ENCODE assay signal across 18 cellular contexts in the genomic region with DNA sequence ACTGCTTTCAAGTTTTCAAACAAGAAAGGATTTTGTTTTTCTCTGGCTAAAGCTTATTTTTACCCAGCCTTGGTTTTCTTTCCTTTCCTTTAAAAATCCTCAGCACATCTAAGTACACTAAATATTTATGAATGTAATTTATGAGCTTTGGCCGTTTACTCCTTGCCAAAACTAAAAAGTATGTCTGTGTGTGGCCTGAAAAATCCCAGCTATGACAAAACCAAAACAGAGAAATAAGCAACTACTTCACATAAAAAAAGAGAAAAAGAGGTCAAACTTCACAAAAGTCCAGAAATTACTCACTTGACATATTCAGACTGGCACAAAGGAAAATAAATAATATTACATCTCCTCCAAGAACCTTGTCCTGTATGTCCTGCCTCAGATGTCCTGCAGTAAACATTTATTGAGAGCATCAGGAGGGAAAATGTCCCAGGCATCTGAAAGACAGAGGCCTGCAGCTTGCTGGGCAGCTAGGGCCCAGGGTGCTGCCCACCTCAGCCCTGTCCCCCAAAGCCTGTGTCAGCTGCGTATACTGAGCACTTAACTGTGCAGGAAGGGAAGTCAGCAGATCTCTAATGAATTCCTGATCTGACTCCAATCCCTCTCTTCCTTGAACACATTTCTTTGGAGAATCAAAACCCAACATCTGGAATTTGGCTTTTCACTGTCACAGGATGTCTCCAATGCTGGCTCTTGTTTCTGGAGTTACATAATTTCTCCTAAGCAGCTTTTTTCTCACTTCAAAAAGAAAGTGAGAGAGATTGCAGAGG.
A peak's percentile ranks its signal among the peaks of the same experiment; 100 is the strongest.
DNase-seq lines count a peak whose midpoint lies in the region; ATAC-seq, FAIRE-seq and TF ChIP-seq lines count a peak whose summit lies in the region.
"Had no signal": no experiment of that assay in that cellular context is flagged by ENCODE, and none has a peak within 500 bp of the region (broad histone marks: within the 10 kb centered on the region; RNA-seq: fewer than 3 reads in every experiment).

No MANE protein-coding gene starts in this region.

- H4K20me1 ChIP-seq in H9 (ENCODE audit: control insufficient read depth, insufficient read depth, insufficient read length), result no peaks in the 10 kb centered on the region

- no peak overlapping the region for H2BK120ac ChIP-seq in H9 (ENCODE audit: low read depth, low read length, poor library complexity, severe bottlenecking)

- H4K5ac ChIP-seq in H9 (ENCODE audit: insufficient read length, low read depth, low read length), result no peak overlapping the region

- intact Hi-C loops in kidney (cut with DNase I) (no loop called here), gastrocnemius medialis (cut with DNase I; ENCODE audit: low total_unique reads) (no loop called here)

- peak; percentile 3 for FAIRE-seq in kidney (lab: Jason Lieb, UNC)
- FAIRE-seq: GM12892 had no signal

- H3K9ac ChIP-seq in kidney (ENCODE audit: low read length in 2 of 2), result no peak overlapping the region
- no peak overlapping the region for H3K9ac ChIP-seq in H9 (ENCODE audit: extremely low read depth, insufficient read length, low read length)
- H3K9ac ChIP-seq: neural progenitor cell had no signal

- H3K4me1 Mint-ChIP-seq in chondrocyte (ENCODE audit: low read depth) (peaks cover 47% of the 10 kb centered on the region), H9 (0 out of 4 replicates have a peak, but pooled peaks cover 0 to 2% of the 10 kb centered on the region in 2 experiments)
- no peaks in the 10 kb centered on the region for H3K4me1 Mint-ChIP-seq in stimulated activated naive B cell treated with anti-CD40 and anti-IgM and Interleukin-4, amounts not matched to agents 10 μg/mL and 1 μg/mL and 100 μg/mL, for 72 hours
- H3K4me1 Mint-ChIP-seq: activated B cell treated with CpG ODN at 0.5 μM for 24 hours, memory B cell had no signal

- H3K27me3 Mint-ChIP-seq in chondrocyte (ENCODE audit: low read depth), result no peaks in the 10 kb centered on the region
- H3K27me3 Mint-ChIP-seq in stimulated activated naive B cell treated with anti-CD40 and anti-IgM and Interleukin-4, amounts not matched to agents 10 μg/mL and 1 μg/mL and 100 μg/mL, for 72 hours, result peaks cover 9 to 17% of the 10 kb centered on the region in 2 donors
- H3K27me3 Mint-ChIP-seq in H9 (ENCODE audit: low read depth), result no peaks in the 10 kb centered on the region; the same call in 1 of the 2 replicates

- H3K27ac Mint-ChIP-seq in chondrocyte (ENCODE audit: unreplicated experiment) (peak overlapping the region; percentile 79), H9 (no peak overlapping the region)
- H3K27ac Mint-ChIP-seq in stimulated activated naive B cell treated with anti-CD40 and anti-IgM and Interleukin-4, amounts not matched to agents 10 μg/mL and 1 μg/mL and 100 μg/mL, for 72 hours, result no peak overlapping the region
- H3K27ac Mint-ChIP-seq: activated B cell treated with CpG ODN at 0.5 μM for 24 hours, memory B cell, neural progenitor cell had no signal

- no peak overlapping the region for H4K8ac ChIP-seq in H9 (replicated peaks; ENCODE audit: insufficient read length, low read depth, low read length)

- H3K36me3 ChIP-seq in kidney (ENCODE audit: control insufficient read depth in 1 of 2, insufficient read depth in 2 of 2, low read length in 2 of 2) (no peaks in the 10 kb centered on the region), gastrocnemius medialis (no peaks in the 10 kb centered on the region)
- H3K36me3 ChIP-seq: neural progenitor cell had no signal

- no peaks in the 10 kb centered on the region for H3K23me2 ChIP-seq in H9 (ENCODE audit: insufficient read length, low read depth, low read length, poor library complexity, severe bottlenecking)

- H3T11ph ChIP-seq in H9 (ENCODE audit: low read length), result no peak overlapping the region

- peak; percentile 30 to 56 for ATAC-seq in gastrocnemius medialis
- no peak for ATAC-seq in GM18868 (IDR thresholded peaks at IDR 0.05; ENCODE audit: unreplicated experiment)
- no peak for ATAC-seq in stimulated activated naive B cell treated with anti-CD40 and anti-IgM and Interleukin-4, amounts not matched to agents 10 μg/mL and 1 μg/mL and 100 μg/mL, for 72 hours (replicated peaks)
- no peak for ATAC-seq in HG02840 (IDR thresholded peaks at IDR 0.05; ENCODE audit: low FRiP score, unreplicated experiment)
- ATAC-seq: body of pancreas, HCT116 had no signal

- no peak overlapping the region for H3K4me2 ChIP-seq in H9 (ENCODE audit: insufficient read depth, insufficient read length, low read length)
- H3K4me2 ChIP-seq: neural progenitor cell had no signal

- TF ChIP-seq CTCF in chondrocyte (IDR thresholded peaks at IDR 0.05) (no peak), kidney (IDR thresholded peaks at IDR 0.05; ENCODE audit: borderline replicate concordance, extremely low read depth, insufficient read depth) (no peak), gastrocnemius medialis (IDR thresholded peaks at IDR 0.05 in 4 of 5, conservative IDR thresholded peaks at IDR 0.05 in 1 of 5) (no peak), H9 (conservative IDR thresholded peaks at IDR 0.05) (no peak)

- no peak for TF ChIP-seq POLR2A in gastrocnemius medialis (IDR thresholded peaks at IDR 0.05)

- H3K4ac ChIP-seq in H9 (ENCODE audit: low read depth, low read length), result no peak overlapping the region

- H2AK5ac ChIP-seq in H9 (ENCODE audit: insufficient read length, low read length), result no peak overlapping the region

- H2BK5ac ChIP-seq in H9 (ENCODE audit: insufficient read length, low read length), result no peak overlapping the region

- no peaks in the 10 kb centered on the region for H3K79me1 ChIP-seq in H9 (ENCODE audit: insufficient read depth, low read depth, low read length, poor library complexity, severe bottlenecking)

- no CpG with 5 or more reads among the region's 2 CpGs for WGBS in H9 (ENCODE audit: extremely low coverage, insufficient read length, low lambda C conversion rate)

- H3K36me3 Mint-ChIP-seq in chondrocyte (ENCODE audit: low read depth) (peaks cover 3% of the 10 kb centered on the region), H9 (ENCODE audit: insufficient read depth in 1 of 3, low read depth in 3 of 3) (no peaks in the 10 kb centered on the region)
- H3K36me3 Mint-ChIP-seq in stimulated activated naive B cell treated with anti-CD40 and anti-IgM and Interleukin-4, amounts not matched to agents 10 μg/mL and 1 μg/mL and 100 μg/mL, for 72 hours, result no peaks in the 10 kb centered on the region
- H3K36me3 Mint-ChIP-seq: memory B cell, neural progenitor cell had no signal

- H3K4me1 ChIP-seq in kidney (ENCODE audit: control insufficient read depth in 1 of 2, insufficient read depth in 1 of 2, low read depth in 1 of 2, low read length in 2 of 2) (no peaks in the 10 kb centered on the region), gastrocnemius medialis (peaks cover 0 to 8% of the 10 kb centered on the region in 2 donors), H9 (ENCODE audit: insufficient read depth, low read length) (no peaks in the 10 kb centered on the region)
- H3K4me1 ChIP-seq: body of pancreas had no signal

- no peaks in the 10 kb centered on the region for H3K27me3 ChIP-seq in gastrocnemius medialis
- H3K27me3 ChIP-seq in H9 (ENCODE audit: insufficient read depth, low read length), result no peaks in the 10 kb centered on the region
- H3K27me3 ChIP-seq: body of pancreas, neural progenitor cell had no signal

- no peak overlapping the region for H4K91ac ChIP-seq in H9 (ENCODE audit: insufficient read length, low read depth, low read length)

- in situ Hi-C loops in gastrocnemius medialis (cut with MboI; ENCODE audit: low sequenced_read_pairs in 4 of 4), result no loop called here

- no peak overlapping the region for H3K56ac ChIP-seq in H9 (ENCODE audit: insufficient read length, low read depth, low read length)

- no peak overlapping the region for H2BK15ac ChIP-seq in H9 (ENCODE audit: low read depth, low read length)

- H3K18ac ChIP-seq in H9 (ENCODE audit: insufficient read length, low read depth, low read length), result no peak overlapping the region

- H3K9me3 Mint-ChIP-seq in chondrocyte (ENCODE audit: low read depth) (peaks cover 4% of the 10 kb centered on the region), H9 (no peaks in the 10 kb centered on the region)
- H3K9me3 Mint-ChIP-seq in stimulated activated naive B cell treated with anti-CD40 and anti-IgM and Interleukin-4, amounts not matched to agents 10 μg/mL and 1 μg/mL and 100 μg/mL, for 72 hours, result no peaks in the 10 kb centered on the region
- H3K9me3 Mint-ChIP-seq: activated B cell treated with CpG ODN at 0.5 μM for 24 hours, memory B cell, neural progenitor cell had no signal

- no peak overlapping the region for H3K23ac ChIP-seq in H9 (ENCODE audit: insufficient read length, low read depth, low read length)

- no peak overlapping the region for H3K27ac ChIP-seq in kidney (ENCODE audit: low read depth in 2 of 2, low read length in 2 of 2)
- H3K27ac ChIP-seq in gastrocnemius medialis, result peak overlapping the region in 2 of 4 donors; percentile 8 to 10
- H3K27ac ChIP-seq in H9 (ENCODE audit: insufficient read length, low read depth, low read length), result no peak overlapping the region
- H3K27ac ChIP-seq: body of pancreas, neural progenitor cell, RWPE1 had no signal

- H3K4me3 ChIP-seq in kidney (ENCODE audit: low read length in 2 of 2) (no peak overlapping the region), gastrocnemius medialis (no peak overlapping the region)
- H3K4me3 ChIP-seq: body of pancreas, neural progenitor cell had no signal

- H3K4me3 Mint-ChIP-seq in chondrocyte (ENCODE audit: unreplicated experiment) (no peak overlapping the region), H9 (no peak overlapping the region)
- H3K4me3 Mint-ChIP-seq in stimulated activated naive B cell treated with anti-CD40 and anti-IgM and Interleukin-4, amounts not matched to agents 10 μg/mL and 1 μg/mL and 100 μg/mL, for 72 hours, result no peak overlapping the region
- H3K4me3 Mint-ChIP-seq: activated B cell treated with CpG ODN at 0.5 μM for 24 hours, memory B cell, neural progenitor cell had no signal

- peak; percentile 77 for DNase-seq in EH (ENCODE audit: low read depth)
- no peak for DNase-seq in chondrocyte (ENCODE audit: low spot score)
- DNase-seq in kidney, result no peak
- DNase-seq in gastrocnemius medialis, result no peak
- no peak for DNase-seq in stimulated activated naive B cell treated with anti-CD40 and anti-IgM and Interleukin-4, amounts not matched to agents 10 μg/mL and 1 μg/mL and 100 μg/mL, for 72 hours
- no peak for DNase-seq in H9
- DNase-seq: activated B cell treated with CpG ODN at 0.5 μM for 24 hours; body of pancreas; effector CD4-positive, alpha-beta T cell; NCI-H774; stimulated activated CD4-positive, alpha-beta T cell treated with anti-CD3 and anti-CD28 coated beads, Interleukin-4, amount 100 ng/mL, for 24 hours had no signal

- no peak overlapping the region for H3K14ac ChIP-seq in H9 (ENCODE audit: insufficient read depth, low read length)

- no peak overlapping the region for H2BK12ac ChIP-seq in H9 (ENCODE audit: insufficient read length, low read depth, low read length)

- H3K9me3 ChIP-seq in kidney (ENCODE audit: control insufficient read depth in 1 of 2, low read length in 2 of 2), result no peaks in the 10 kb centered on the region
- H3K9me3 ChIP-seq in gastrocnemius medialis, result no peaks in the 10 kb centered on the region
- H3K9me3 ChIP-seq in H9 (ENCODE audit: control insufficient read depth, low read depth, low read length), result no peaks in the 10 kb centered on the region
- H3K9me3 ChIP-seq: body of pancreas had no signal

- H2BK20ac ChIP-seq in H9 (ENCODE audit: low read depth, low read length, poor library complexity, severe bottlenecking), result no peak overlapping the region

- H2AFZ ChIP-seq in H9 (ENCODE audit: low read length), result no peak overlapping the region
- H2AFZ ChIP-seq: neural progenitor cell had no signal

- no peaks in the 10 kb centered on the region for H3K79me2 ChIP-seq in H9 (ENCODE audit: insufficient read depth, low read length)

Comparison
In these comparisons a context has a peak if more than half of its experiments do, and no peak if none do; other contexts are left out.
1. ATAC-seq: peak in gastrocnemius medialis (2 of 2); none in GM18868 (single experiment), stimulated activated naive B cell treated with anti-CD40 and anti-IgM and Interleukin-4, amounts not matched to agents 10 μg/mL and 1 μg/mL and 100 μg/mL, for 72 hours (0 of 2) and HG02840 (single experiment).